26 cellular contexts compared by ENCODE assay signal in the genomic region with DNA sequence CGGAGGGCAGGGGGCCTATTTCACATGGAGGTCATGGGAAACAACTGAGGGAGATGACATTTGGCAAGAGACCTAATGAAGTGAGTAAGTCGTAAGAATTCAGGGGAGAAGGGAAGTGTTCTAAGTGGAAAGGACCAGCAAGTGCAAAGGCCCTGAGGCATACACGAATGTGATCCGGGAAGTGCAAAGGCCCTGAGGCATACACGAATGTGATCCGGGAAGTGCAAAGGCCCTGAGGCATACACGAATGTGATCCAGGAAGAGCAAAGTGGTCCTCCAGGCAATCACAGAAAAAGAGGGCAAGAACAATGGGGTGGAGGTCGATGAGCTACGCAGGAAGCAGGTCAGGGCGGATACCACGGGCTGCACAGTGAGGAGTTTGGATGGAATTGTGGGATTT. TPM values are rescaled to one million over a fixed set of nuclear protein-coding genes. Genes with fewer than 3 reads are reported as not detected.
A peak's percentile ranks its signal among the peaks of the same experiment; 100 is the strongest.
DNase-seq lines count a peak whose midpoint lies in the region; ATAC-seq, FAIRE-seq and TF ChIP-seq lines count a peak whose summit lies in the region.
"Had no signal": no experiment of that assay in that cellular context is flagged by ENCODE, and none has a peak within 500 bp of the region (broad histone marks: within the 10 kb centered on the region; RNA-seq: fewer than 3 reads in every experiment).

No MANE protein-coding gene starts in this region.

- H3K9ac ChIP-seq in Karpas-422 (ENCODE audit: low read length): no peak overlapping the region
- no peak overlapping the region for H3K9ac ChIP-seq in K562 (ENCODE audit: insufficient read depth in 1 of 2, low read depth in 2 of 2, low read length in 2 of 2)
- H3K9ac ChIP-seq in stomach smooth muscle (ENCODE audit: low read length in 2 of 2): no peak overlapping the region
- H3K9ac ChIP-seq: BLaER1 had no signal

- TF ChIP-seq CTCF in HEK293 (tag by site-specific recombination; IDR thresholded peaks at IDR 0.05) (no peak), K562 (IDR thresholded peaks at IDR 0.05 in 2 of 3, conservative IDR thresholded peaks at IDR 0.05 in 1 of 3; ENCODE audit: insufficient read depth in 2 of 3, low read depth in 1 of 3, low read length in 3 of 3) (no peak)

- CTCF ChIA-PET in HEK293 (lab: Yijun Ruan, JAX) (interaction anchor here (1.0 kb wide), 1 partner anchor 99 kb away, joined by 5 read pairs; no protein-coding TSS in a partner anchor), K562 (lab: Yijun Ruan, JAX; ENCODE audit: low intra/inter-chr PET ratio) (interaction anchor here (0.7 kb wide), 1 partner anchor 679 kb away, joined by 4 read pairs; no protein-coding TSS in a partner anchor)

- TF ChIP-seq RAD21 in K562 (CRISPR knock-in tag; conservative IDR thresholded peaks at IDR 0.05 in 1 of 2, IDR thresholded peaks at IDR 0.05 in 1 of 2): no peak

- FAIRE-seq in K562 (lab: Jason Lieb, UNC): no peak
- FAIRE-seq: A204.1, GM12878, GM12892, GM18507 had no signal

- peaks cover 9% of the 10 kb centered on the region for H3K4me1 ChIP-seq in HEK293 (ENCODE audit: control insufficient read depth, insufficient read depth, low read length)
- no peaks in the 10 kb centered on the region for H3K4me1 ChIP-seq in Karpas-422 (ENCODE audit: low read length)
- H3K4me1 ChIP-seq in K562 (replicated peaks in 1 of 2; ENCODE audit: control insufficient read depth in 2 of 2, insufficient read depth in 2 of 2, low read length in 2 of 2): no peaks in the 10 kb centered on the region
- H3K4me1 ChIP-seq in stomach smooth muscle (ENCODE audit: control insufficient read depth, insufficient read depth, low read length): peaks cover 21% of the 10 kb centered on the region
- H3K4me1 ChIP-seq: BE2C had no signal

- BruUV-seq in K562 (replicated peaks; lab: Mats Ljungman, UMichigan): no TSS peak

- H3K27me3 ChIP-seq in Karpas-422 (ENCODE audit: low read length) (no peaks in the 10 kb centered on the region), K562 (ENCODE audit: control insufficient read depth in 2 of 2, insufficient read depth in 2 of 2, low read length in 2 of 2) (peaks cover 41 to 51% of the 10 kb centered on the region in 2 experiments), stomach smooth muscle (ENCODE audit: control insufficient read depth in 1 of 2, insufficient read depth in 2 of 2, low read length in 2 of 2) (no peaks in the 10 kb centered on the region)
- H3K27me3 ChIP-seq: BLaER1 had no signal

- H3K27ac ChIP-seq in HEK293 (ENCODE audit: extremely low read depth, low read depth, low read length): no peak overlapping the region
- no peak overlapping the region for H3K27ac ChIP-seq in Karpas-422 (ENCODE audit: low read length)
- no peak overlapping the region for H3K27ac ChIP-seq in K562 (ENCODE audit: extremely low read depth, low read depth, low read length)
- H3K27ac ChIP-seq in stomach smooth muscle (ENCODE audit: low read length): peak overlapping the region; percentile 66
- H3K27ac ChIP-seq: BLaER1 had no signal

- TF ChIP-seq EP300 in K562 (IDR thresholded peaks at IDR 0.05; ENCODE audit: low read length): no peak

- no peaks in the 10 kb centered on the region for H3K36me3 ChIP-seq in HEK293 (ENCODE audit: control insufficient read depth in 2 of 2, insufficient read depth in 1 of 2, low read length in 2 of 2)
- no peaks in the 10 kb centered on the region for H3K36me3 ChIP-seq in Karpas-422 (ENCODE audit: insufficient read depth, low read length)
- H3K36me3 ChIP-seq in K562 (ENCODE audit: control insufficient read depth, insufficient read depth, low read length): no peaks in the 10 kb centered on the region
- H3K36me3 ChIP-seq in stomach smooth muscle (ENCODE audit: control insufficient read depth in 2 of 2, insufficient read depth in 2 of 2, low read length in 2 of 2): no peaks in the 10 kb centered on the region
- H3K36me3 ChIP-seq: BE2C, BLaER1 had no signal

- H2AFZ ChIP-seq in Karpas-422 (ENCODE audit: low read length) (no peak overlapping the region), K562 (ENCODE audit: low read depth, low read length) (no peak overlapping the region)

- H3K4me3 ChIP-seq in HEK293 (ENCODE audit: low read depth, low read length) (no peak overlapping the region), Karpas-422 (ENCODE audit: low read length) (no peak overlapping the region), K562 (no peak overlapping the region), stomach smooth muscle (ENCODE audit: low read length in 2 of 2) (no peak overlapping the region)
- H3K4me3 ChIP-seq: BLaER1, GM12878 had no signal

- no peaks in the 10 kb centered on the region for H3K9me1 ChIP-seq in K562 (ENCODE audit: control insufficient read depth, insufficient read depth, low read length)

- no peaks in the 10 kb centered on the region for H3K79me2 ChIP-seq in Karpas-422 (ENCODE audit: low read length)
- no peaks in the 10 kb centered on the region for H3K79me2 ChIP-seq in K562 (ENCODE audit: control insufficient read depth, insufficient read depth, low read length)

- no peaks in the 10 kb centered on the region for H3K9me3 ChIP-seq in HEK293 (ENCODE audit: control insufficient read depth, insufficient read depth, low read depth, low read length)
- no peaks in the 10 kb centered on the region for H3K9me3 ChIP-seq in Karpas-422 (ENCODE audit: low read length)
- H3K9me3 ChIP-seq in K562 (replicated peaks; ENCODE audit: control insufficient read depth, insufficient read depth, low read depth, low read length): no peaks in the 10 kb centered on the region
- H3K9me3 ChIP-seq in stomach smooth muscle (ENCODE audit: control insufficient read depth in 2 of 2, low read length in 2 of 2): no peaks in the 10 kb centered on the region
- H3K9me3 ChIP-seq: BE2C, BLaER1 had no signal

- in situ Hi-C loops in K562 (cut with MboI): no loop called here

- 2% methylated on average over 11 of the region's 11 CpGs for WGBS in K562 (ENCODE audit: insufficient coverage, low coverage, missing lambda C conversion rate)

- H4K20me1 ChIP-seq in Karpas-422 (ENCODE audit: insufficient read depth, low read depth, low read length) (no peaks in the 10 kb centered on the region), K562 (replicated peaks; ENCODE audit: control insufficient read depth, insufficient read depth, low read length) (no peaks in the 10 kb centered on the region)
- H4K20me1 ChIP-seq: BLaER1 had no signal

- intact Hi-C loops in K562 (cut with micrococcal nuclease): no loop called here
- intact Hi-C loops in left cardiac atrium (cut with DNase I): no loop called here

- ATAC-seq in K562 (no peak), left cardiac atrium (no peak)
- ATAC-seq: GM12878 had no signal

- H3K4me2 ChIP-seq in Karpas-422 (ENCODE audit: low read depth, low read length, poor library complexity, severe bottlenecking) (no peak overlapping the region), K562 (ENCODE audit: insufficient read depth, low read length) (no peak overlapping the region)
- H3K4me2 ChIP-seq: BLaER1 had no signal

- DNase-seq in Karpas-422 (peak; percentile 23), K562 (ENCODE audit: extremely low read depth in 1 of 4, low spot score in 3 of 4) (no peak), left cardiac atrium (no peak), iPS-NIHi11 (ENCODE audit: low spot score) (no peak), RKO (ENCODE audit: low spot score) (no peak)
- DNase-seq: 8988T; ACHN; BE2C; C1 segment of cervical spinal cord; CD4-positive, alpha-beta memory T cell; CD4-positive, CD25-positive, alpha-beta regulatory T cell; CD8-positive, alpha-beta memory T cell; DMS 273 treated with DMSO at 0.1 percent for 48 hours; DMS153; DMS53; DMS79; DND-41; EL; GDM1 had no signal

- POLR2A ChIA-PET in HEK293 (lab: Yijun Ruan, JAX) (no interaction called here), K562 (lab: Yijun Ruan, JAX) (interaction anchor here (0.6 kb wide), 1 partner anchor 1209 kb away, joined by 5 read pairs; no protein-coding TSS in a partner anchor)

- no peak for TF ChIP-seq POLR2A in K562 (conservative IDR thresholded peaks at IDR 0.05)

- no peaks in the 10 kb centered on the region for H3K9me2 ChIP-seq in Karpas-422 (replicated peaks; ENCODE audit: insufficient read depth, low read length)

TF ChIP-seq in HEK293, 187 proteins besides CTCF, POLR2A, EP300 and RAD21 (continues in another document):
- TF ChIP-seq ZNF214 (tag by site-specific recombination; IDR thresholded peaks at IDR 0.05; ENCODE audit: borderline replicate concordance) (no peak), ZNF623 (tag by site-specific recombination; IDR thresholded peaks at IDR 0.05) (peak; percentile 99), PRDM1 (tag by site-specific recombination; IDR thresholded peaks at IDR 0.05) (no peak)

TF ChIP-seq in K562, 482 proteins besides CTCF, POLR2A, EP300 and RAD21 (continues in another document):
- TF ChIP-seq SMARCA5 (IDR thresholded peaks at IDR 0.05): peak; percentile 93
- TF ChIP-seq, protein P1, sequence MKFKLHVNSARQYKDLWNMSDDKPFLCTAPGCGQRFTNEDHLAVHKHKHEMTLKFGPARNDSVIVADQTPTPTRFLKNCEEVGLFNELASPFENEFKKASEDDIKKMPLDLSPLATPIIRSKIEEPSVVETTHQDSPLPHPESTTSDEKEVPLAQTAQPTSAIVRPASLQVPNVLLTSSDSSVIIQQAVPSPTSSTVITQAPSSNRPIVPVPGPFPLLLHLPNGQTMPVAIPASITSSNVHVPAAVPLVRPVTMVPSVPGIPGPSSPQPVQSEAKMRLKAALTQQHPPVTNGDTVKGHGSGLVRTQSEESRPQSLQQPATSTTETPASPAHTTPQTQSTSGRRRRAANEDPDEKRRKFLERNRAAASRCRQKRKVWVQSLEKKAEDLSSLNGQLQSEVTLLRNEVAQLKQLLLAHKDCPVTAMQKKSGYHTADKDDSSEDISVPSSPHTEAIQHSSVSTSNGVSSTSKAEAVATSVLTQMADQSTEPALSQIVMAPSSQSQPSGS (CRISPR knock-in tag; IDR thresholded peaks at IDR 0.05): no peak

RNA-seq across cellular contexts. Expression of gene EXOC2, which starts 24.2 kb away (rescaled TPM):
- 17.6 and 26.6 TPM in 2 replicates for total RNA-seq in Karpas-422 (2014; rRNA removed; shearing (Covaris generic); ENCODE audit: low replicate concordance)
- 29.0 and 54.6 TPM in 2 replicates for total RNA-seq in K562 (2011; cell fraction: chromatin; rRNA removed; ENCODE audit: low replicate concordance)
- 15.0 and 20.5 TPM in 2 replicates for total RNA-seq in K562 (2011; cell fraction: nucleolus; rRNA removed)
- total RNA-seq in K562 (2011; cell fraction: nucleoplasm; rRNA removed): 22.8 and 25.9 TPM in 2 replicates
- 20.8 and 23.0 TPM in 2 replicates for total RNA-seq in K562 (2014; rRNA removed)
- total RNA-seq in K562 (2014; rRNA removed; fragmentation: Illumina TruSeq; extraction: Trizol): 27.9 and 28.6 TPM in 2 replicates
- total RNA-seq in K562 (2015; rRNA removed; fragmentation: Illumina TruSeq; extraction: Trizol): 24.1 and 27.4 TPM in 2 replicates
- 24.4 and 24.7 TPM in 2 replicates for total RNA-seq in K562 (2021)
- 22.5 and 30.2 TPM in 2 replicates for polyA plus RNA-seq in K562 (2011; rRNA removed)
- 17.0 and 18.6 TPM in 2 replicates for polyA plus RNA-seq in K562 (2011; cell fraction: cytosol; rRNA removed)
- 18.1 and 20.1 TPM in 2 replicates for polyA plus RNA-seq in K562 (2011; cell fraction: nucleus; rRNA removed)
- 20.4 TPM in 2 replicates for polyA plus RNA-seq in K562 (2012)
- polyA plus RNA-seq in K562 (2014; fragmentation: Illumina TruSeq; extraction: Trizol): 20.2 and 24.2 TPM in 2 replicates
- polyA plus RNA-seq in K562 (2014; fragmentation: Nextera tagmentation; extraction: Ambion mirVana): 10 to 100 TPM; 12.2 to 18.0 TPM
- 17.0 and 23.6 TPM in 2 replicates for polyA plus RNA-seq in K562 (2014; rRNA removed)
- polyA minus RNA-seq in K562 (2011; rRNA and poly(A)+ RNA removed): 66.5 and 74.5 TPM in 2 replicates
- polyA minus RNA-seq in K562 (2011; cell fraction: cytosol; rRNA and poly(A)+ RNA removed): 17.9 and 26.4 TPM in 2 replicates
- 22.2 and 34.4 TPM in 2 replicates for polyA minus RNA-seq in K562 (2011; cell fraction: nucleus; rRNA and poly(A)+ RNA removed)
- 10 to 100 TPM; 13.3 to 14.8 TPM for total RNA-seq in left cardiac atrium
